In the genomic region with DNA sequence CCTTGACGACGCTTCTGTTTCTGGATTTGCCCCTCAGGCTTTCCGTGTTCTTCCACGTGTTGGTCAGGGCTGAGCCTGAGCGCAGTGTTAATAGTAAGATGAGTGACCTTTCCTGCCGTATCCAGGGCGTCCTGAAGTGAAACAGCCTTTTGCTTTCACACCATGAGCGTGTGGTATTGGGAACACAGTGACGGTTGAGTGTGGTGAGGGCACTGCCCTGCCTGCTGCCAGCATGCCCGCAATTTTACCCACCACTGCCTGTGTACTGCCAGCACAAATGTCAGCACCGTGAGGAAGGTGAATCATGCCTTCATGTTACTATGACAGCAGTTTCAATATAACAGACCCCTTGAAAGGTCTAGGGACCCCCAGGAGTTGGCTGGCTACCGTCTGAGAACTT, we compare ENCODE assay signal across 21 cellular contexts.
"Had no signal": no experiment of that assay in that cellular context is flagged by ENCODE, and none has a peak within 500 bp of the region (broad histone marks: within the 10 kb centered on the region; RNA-seq: fewer than 3 reads in every experiment).

No MANE protein-coding gene starts in this region.

- H3K9me3 ChIP-seq: SK-N-SH had no signal

- H3K9ac ChIP-seq: KMS-11, SK-N-SH had no signal

- H3K27ac ChIP-seq: HL-60, KMS-11, RWPE1 had no signal

- H3K9me3 Mint-ChIP-seq: IgD-negative memory B cell had no signal

- H3K4me2 ChIP-seq: KMS-11, SK-N-SH had no signal

- H3K4me3 ChIP-seq: K562 had no signal

- DNase-seq: Kasumi-1, MM.1S, NCI-H1092 treated with DMSO at 0.1 percent for 48 hours, NCI-H1436 treated with DMSO at 0.1 percent for 48 hours, NCI-H1694, NCI-H187 treated with DMSO at 0.1 percent for 48 hours, NCI-H2081, NCI-H2107, NCI-H2227 treated with DMSO at 0.1 percent for 48 hours, NCI-H524, NCI-H526 treated with DMSO at 0.1 percent for 48 hours, NCI-H748 treated with DMSO at 0.1 percent for 48 hours, PC-3, SHP77, SK-N-SH had no signal

- FAIRE-seq: HTR-8/SVneo, K562 had no signal

- H3K27me3 Mint-ChIP-seq: IgD-negative memory B cell had no signal
